Comparison of ENCODE assay signal across 8 cellular contexts in the genomic region with DNA sequence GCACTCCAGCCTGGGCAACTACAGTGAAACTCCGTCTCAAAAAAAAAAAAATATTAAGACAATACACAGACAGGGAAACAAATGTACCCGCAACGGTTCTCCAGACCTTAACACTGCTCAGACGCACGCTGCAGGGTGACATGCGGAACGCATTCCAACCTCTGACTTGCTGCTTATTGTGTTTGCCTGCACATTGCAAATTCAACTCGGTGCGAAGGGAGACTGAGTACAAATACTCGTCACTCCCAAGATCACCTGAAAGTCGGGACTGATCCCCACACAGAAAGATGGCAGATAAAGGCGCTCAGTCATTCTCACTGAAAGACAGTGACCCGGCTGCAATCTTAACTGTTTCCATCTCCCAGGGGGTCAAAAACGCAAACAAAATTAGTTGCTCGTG. TPM values are rescaled to one million over a fixed set of nuclear protein-coding genes. Genes with fewer than 3 reads are reported as not detected.
DNase-seq lines count a peak whose midpoint lies in the region; ATAC-seq and TF ChIP-seq lines count a peak whose summit lies in the region.

No MANE protein-coding gene starts in this region.

- ATAC-seq in naive thymus-derived CD8-positive, alpha-beta T cell: no peak
- no peak for ATAC-seq in HG03457 (IDR thresholded peaks at IDR 0.05; ENCODE audit: unreplicated experiment)
- no peak for ATAC-seq in HG02840 (IDR thresholded peaks at IDR 0.05; ENCODE audit: low FRiP score, unreplicated experiment)

- no peaks in the 10 kb centered on the region for H3K9me3 ChIP-seq in BLaER1

- H3K27ac Mint-ChIP-seq in naive thymus-derived CD8-positive, alpha-beta T cell: peak overlapping the region in 9 of 10 donors; percentile 48 to 86 (median 78)

- no peaks in the 10 kb centered on the region for H3K36me3 Mint-ChIP-seq in naive thymus-derived CD8-positive, alpha-beta T cell

- H3K27me3 ChIP-seq in BLaER1: no peaks in the 10 kb centered on the region

- no peaks in the 10 kb centered on the region for H3K36me3 ChIP-seq in BLaER1

- TF ChIP-seq CTCF in LNCaP clone FGC (IDR thresholded peaks at IDR 0.05; ENCODE audit: control insufficient read depth, extremely low read depth, insufficient read depth): no peak
- TF ChIP-seq CTCF in coronary artery (IDR thresholded peaks at IDR 0.05): no peak

- H3K4me3 ChIP-seq in BLaER1: peak overlapping the region; percentile 88
- peak overlapping the region; percentile 89 for H3K4me3 ChIP-seq in LNCaP clone FGC (ENCODE audit: low read depth, low read length)
- H3K4me3 ChIP-seq in coronary artery: peak overlapping the region; percentile 94

- H3K9ac ChIP-seq in BLaER1: peak overlapping the region; percentile 98

- peak overlapping the region; percentile 54 to 87 (median 78) for H3K4me3 Mint-ChIP-seq in naive thymus-derived CD8-positive, alpha-beta T cell

- H4K20me1 ChIP-seq in BLaER1: 0 out of 2 replicates have a peak, but pooled peaks cover 5% of the 10 kb centered on the region

- peaks cover 25 to 51% (median 47%) of the 10 kb centered on the region in 4 donors for H3K4me1 Mint-ChIP-seq in naive thymus-derived CD8-positive, alpha-beta T cell

- peak overlapping the region; percentile 100 for H3K4me2 ChIP-seq in BLaER1

- POLR2A ChIA-PET in naive thymus-derived CD8-positive, alpha-beta T cell (lab: Charles Lee): interaction anchor here (0.6 to 0.7 kb wide), 3 partner anchors 11 to 458 kb away, joined by 3 read pairs; no protein-coding TSS in a partner anchor

- DNase-seq in LNCaP clone FGC (ENCODE audit: low read depth) (no peak), coronary artery (ENCODE audit: low spot score) (no peak), hippocampal formation (lab: John Stamatoyannopoulos, UW) (no peak)
- DNase-seq in naive thymus-derived CD8-positive, alpha-beta T cell: no peak
- DNase-seq in stimulated activated CD4-positive, alpha-beta T cell treated with anti-CD3 and anti-CD28 coated beads, Interleukin-1b, Interleukin-23, amount 100 ng/mL, for 48 hours: no peak

- H3K9me3 Mint-ChIP-seq in naive thymus-derived CD8-positive, alpha-beta T cell: no peaks in the 10 kb centered on the region

- H3K27ac ChIP-seq in BLaER1 (peak overlapping the region; percentile 99), coronary artery (peak overlapping the region in 1 of 2 donors; percentile 83)

- no peaks in the 10 kb centered on the region for H3K27me3 Mint-ChIP-seq in naive thymus-derived CD8-positive, alpha-beta T cell

- peaks cover 59% of the 10 kb centered on the region for H3K4me1 ChIP-seq in BLaER1

RNA-seq across cellular contexts. Expression of gene CLCN7, which starts 0.8 kb away (rescaled TPM):
- 100 to 1,000 TPM; 112 to 116 TPM for total RNA-seq in naive thymus-derived CD8-positive, alpha-beta T cell
- 10 to 100 TPM; 18.7 to 34.7 (median 24.2) TPM for polyA plus RNA-seq in naive thymus-derived CD8-positive, alpha-beta T cell

RNA-seq across cellular contexts. Expression of gene PTX4, which starts 14.7 kb away (rescaled TPM):
- not detected for total RNA-seq in naive thymus-derived CD8-positive, alpha-beta T cell
- polyA plus RNA-seq in naive thymus-derived CD8-positive, alpha-beta T cell: not detected

RNA-seq across cellular contexts. Expression of gene TELO2, which starts 19.1 kb away (rescaled TPM):
- total RNA-seq in naive thymus-derived CD8-positive, alpha-beta T cell: 10 to 100 TPM; 42.6 to 51.5 TPM
- polyA plus RNA-seq in naive thymus-derived CD8-positive, alpha-beta T cell: 10 to 100 TPM in 2 of 3 donors, 1 to 10 TPM in 1; 9.8 to 18.1 (median 14.9) TPM

RNA-seq across cellular contexts. Expression of gene CCDC154, which starts 29.7 kb away (rescaled TPM):
- total RNA-seq in naive thymus-derived CD8-positive, alpha-beta T cell: 10 to 100 TPM; 14.0 to 15.5 TPM
- polyA plus RNA-seq in naive thymus-derived CD8-positive, alpha-beta T cell: not detected

RNA-seq across cellular contexts. Expression of gene PERCC1, which starts 43.2 kb away (rescaled TPM):
- total RNA-seq in naive thymus-derived CD8-positive, alpha-beta T cell: 1 to 10 TPM; 2.3 to 2.7 TPM
- under 1 TPM in 1 of 3 donors, not detected in 2; 0.19 TPM for polyA plus RNA-seq in naive thymus-derived CD8-positive, alpha-beta T cell
